In genomic region chr2:160429248-160430000, GRCh38 we compare ENCODE assay signal across 8 cellular contexts.
DNase-seq lines count a peak whose midpoint lies in the region; ATAC-seq and TF ChIP-seq lines count a peak whose summit lies in the region.

No MANE protein-coding gene starts in this region.

- peaks cover 4% of the 10 kb centered on the region for H3K9me3 Mint-ChIP-seq in chondrocyte (ENCODE audit: low read depth)
- peaks cover 12% of the 10 kb centered on the region for H3K9me3 Mint-ChIP-seq in activated T-helper 1 cell treated with anti-CD3 and anti-CD28 coated beads, Interleukin-12 subunit alpha, Interleukin-12 subunit beta, Interleukin-2, Interleukin-4 antibody, amounts not matched to agents 30 ng/mL and 10 ng/mL and 1 ng/mL, durations not matched to agents 14 hours and 24 hours and 36 hours

- H3K36me3 ChIP-seq in muscle layer of duodenum (ENCODE audit: control insufficient read depth in 1 of 2, insufficient read depth in 2 of 2, low read length in 2 of 2) = peaks cover 0 to 3% of the 10 kb centered on the region in 2 donors

- ATAC-seq in HG02798 (IDR thresholded peaks at IDR 0.05; ENCODE audit: poor library complexity, unreplicated experiment) (peak; percentile 63), HG02623 (IDR thresholded peaks at IDR 0.05; ENCODE audit: unreplicated experiment) (no peak)

- no peak overlapping the region for H3K4me3 Mint-ChIP-seq in chondrocyte (ENCODE audit: unreplicated experiment)
- H3K4me3 Mint-ChIP-seq in activated T-helper 1 cell treated with anti-CD3 and anti-CD28 coated beads, Interleukin-12 subunit alpha, Interleukin-12 subunit beta, Interleukin-2, Interleukin-4 antibody, amounts not matched to agents 30 ng/mL and 10 ng/mL and 1 ng/mL, durations not matched to agents 14 hours and 24 hours and 36 hours = no peak overlapping the region

- intact Hi-C loops in activated T-helper 1 cell treated with anti-CD3 and anti-CD28 coated beads, Interleukin-12 subunit alpha, Interleukin-12 subunit beta, Interleukin-2, Interleukin-4 antibody, amounts not matched to agents 30 ng/mL and 10 ng/mL and 1 ng/mL, durations not matched to agents 14 hours and 24 hours and 36 hours (cut with micrococcal nuclease) = loop anchor here (1.0 to 5.0 kb wide), 5 partner anchors 37 to 238 kb away; no protein-coding TSS in a partner anchor

- peaks cover 49% of the 10 kb centered on the region for H3K4me1 Mint-ChIP-seq in chondrocyte (ENCODE audit: low read depth)
- peaks cover 66% of the 10 kb centered on the region for H3K4me1 Mint-ChIP-seq in activated T-helper 1 cell treated with anti-CD3 and anti-CD28 coated beads, Interleukin-12 subunit alpha, Interleukin-12 subunit beta, Interleukin-2, Interleukin-4 antibody, amounts not matched to agents 30 ng/mL and 10 ng/mL and 1 ng/mL, durations not matched to agents 14 hours and 24 hours and 36 hours (ENCODE audit: low read depth)

- no peak overlapping the region for H3K4me3 ChIP-seq in muscle layer of duodenum (ENCODE audit: low read depth in 1 of 2, low read length in 2 of 2)

- peaks cover 7% of the 10 kb centered on the region for H3K36me3 Mint-ChIP-seq in chondrocyte (ENCODE audit: low read depth)
- peaks cover 20% of the 10 kb centered on the region for H3K36me3 Mint-ChIP-seq in activated T-helper 1 cell treated with anti-CD3 and anti-CD28 coated beads, Interleukin-12 subunit alpha, Interleukin-12 subunit beta, Interleukin-2, Interleukin-4 antibody, amounts not matched to agents 30 ng/mL and 10 ng/mL and 1 ng/mL, durations not matched to agents 14 hours and 24 hours and 36 hours (ENCODE audit: low read depth)

- peak; percentile 86 for TF ChIP-seq CTCF in chondrocyte (IDR thresholded peaks at IDR 0.05)

- no peaks in the 10 kb centered on the region for H3K27me3 Mint-ChIP-seq in chondrocyte (ENCODE audit: low read depth)
- H3K27me3 Mint-ChIP-seq in activated T-helper 1 cell treated with anti-CD3 and anti-CD28 coated beads, Interleukin-12 subunit alpha, Interleukin-12 subunit beta, Interleukin-2, Interleukin-4 antibody, amounts not matched to agents 30 ng/mL and 10 ng/mL and 1 ng/mL, durations not matched to agents 14 hours and 24 hours and 36 hours (ENCODE audit: insufficient read depth) = no peaks in the 10 kb centered on the region

- no peaks in the 10 kb centered on the region for H3K27me3 ChIP-seq in muscle layer of duodenum (ENCODE audit: low read depth, low read length)

- peak overlapping the region; percentile 77 for H3K27ac ChIP-seq in muscle layer of duodenum (ENCODE audit: low read length)

- H3K27ac Mint-ChIP-seq in chondrocyte (ENCODE audit: unreplicated experiment) = peak overlapping the region; percentile 32
- no peak overlapping the region for H3K27ac Mint-ChIP-seq in activated T-helper 1 cell treated with anti-CD3 and anti-CD28 coated beads, Interleukin-12 subunit alpha, Interleukin-12 subunit beta, Interleukin-2, Interleukin-4 antibody, amounts not matched to agents 30 ng/mL and 10 ng/mL and 1 ng/mL, durations not matched to agents 14 hours and 24 hours and 36 hours

- peaks cover 12 to 17% of the 10 kb centered on the region in 2 donors for H3K4me1 ChIP-seq in muscle layer of duodenum (ENCODE audit: control insufficient read depth in 1 of 2, insufficient read depth in 2 of 2, low read length in 2 of 2)

- peaks cover 0 to 4% of the 10 kb centered on the region in 2 donors for H3K9me3 ChIP-seq in muscle layer of duodenum (ENCODE audit: control insufficient read depth in 1 of 2, low read length in 2 of 2)

- peak; percentile 3 for DNase-seq in DMS153 (lab: John Stamatoyannopoulos, UW)
- DNase-seq in OCI-M2 (lab: John Stamatoyannopoulos, UW; ENCODE audit: unreplicated experiment) = peak; percentile 28
- no peak for DNase-seq in chondrocyte (ENCODE audit: low spot score)
- no peak for DNase-seq in activated T-helper 1 cell treated with anti-CD3 and anti-CD28 coated beads, Interleukin-12 subunit alpha, Interleukin-12 subunit beta, Interleukin-2, Interleukin-4 antibody, amounts not matched to agents 30 ng/mL and 10 ng/mL and 1 ng/mL, durations not matched to agents 14 hours and 24 hours and 36 hours (ENCODE audit: low spot score)
- DNase-seq in 8988T = no peak

Comparison
In these comparisons a context has a peak if more than half of its experiments do, and no peak if none do; other contexts are left out.
1. DNase-seq: peak in DMS153 (single experiment) and OCI-M2 (single experiment); none in chondrocyte (single experiment), activated T-helper 1 cell treated with anti-CD3 and anti-CD28 coated beads, Interleukin-12 subunit alpha, Interleukin-12 subunit beta, Interleukin-2, Interleukin-4 antibody, amounts not matched to agents 30 ng/mL and 10 ng/mL and 1 ng/mL, durations not matched to agents 14 hours and 24 hours and 36 hours (single experiment) and 8988T (single experiment).